ENCODE assay signal across 27 cellular contexts in the genomic region with DNA sequence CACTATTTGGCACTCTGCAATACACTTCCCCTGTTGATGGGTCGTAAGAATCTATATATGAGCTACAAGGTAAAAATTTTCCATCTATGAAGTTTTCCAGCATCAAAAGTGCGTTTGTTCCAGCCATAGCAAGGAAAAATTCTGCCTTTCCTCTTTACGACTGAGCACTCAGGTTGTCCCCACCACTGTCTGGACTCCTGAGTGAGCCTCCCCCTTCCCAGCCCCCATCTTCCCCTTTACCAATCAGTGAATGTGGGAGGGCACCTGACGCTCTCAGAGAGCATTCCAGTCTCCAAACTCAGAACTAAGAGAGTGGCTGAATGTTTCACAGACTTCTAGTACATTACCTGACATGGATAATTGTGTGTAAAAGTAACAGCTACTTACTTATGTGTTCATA. TPM values are rescaled to one million over a fixed set of nuclear protein-coding genes. Genes with fewer than 3 reads are reported as not detected.
DNase-seq lines count a peak whose midpoint lies in the region; ATAC-seq, FAIRE-seq and TF ChIP-seq lines count a peak whose summit lies in the region.
"Had no signal": no experiment of that assay in that cellular context is flagged by ENCODE, and none has a peak within 500 bp of the region (broad histone marks: within the 10 kb centered on the region; RNA-seq: fewer than 3 reads in every experiment).

A gene with protein sequence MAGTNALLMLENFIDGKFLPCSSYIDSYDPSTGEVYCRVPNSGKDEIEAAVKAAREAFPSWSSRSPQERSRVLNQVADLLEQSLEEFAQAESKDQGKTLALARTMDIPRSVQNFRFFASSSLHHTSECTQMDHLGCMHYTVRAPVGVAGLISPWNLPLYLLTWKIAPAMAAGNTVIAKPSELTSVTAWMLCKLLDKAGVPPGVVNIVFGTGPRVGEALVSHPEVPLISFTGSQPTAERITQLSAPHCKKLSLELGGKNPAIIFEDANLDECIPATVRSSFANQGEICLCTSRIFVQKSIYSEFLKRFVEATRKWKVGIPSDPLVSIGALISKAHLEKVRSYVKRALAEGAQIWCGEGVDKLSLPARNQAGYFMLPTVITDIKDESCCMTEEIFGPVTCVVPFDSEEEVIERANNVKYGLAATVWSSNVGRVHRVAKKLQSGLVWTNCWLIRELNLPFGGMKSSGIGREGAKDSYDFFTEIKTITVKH (minus strand): TSS at position 175 of the 400 bp plus-strand sequence. CDS start 48 bp downstream, at position 127.

- BruUV-seq in K562 (replicated peaks; lab: Mats Ljungman, UMichigan) = no TSS peak

- TF ChIP-seq CTCF in K562 (IDR thresholded peaks at IDR 0.05 in 2 of 3, conservative IDR thresholded peaks at IDR 0.05 in 1 of 3; ENCODE audit: insufficient read depth in 2 of 3, low read depth in 1 of 3, low read length in 3 of 3) = no peak
- TF ChIP-seq CTCF in liver (IDR thresholded peaks at IDR 0.05; ENCODE audit: low read depth, low read length, missing input control) = no peak
- no peak for TF ChIP-seq CTCF in parathyroid adenoma (IDR thresholded peaks at IDR 0.05)
- TF ChIP-seq CTCF in lower leg skin (IDR thresholded peaks at IDR 0.05) = no peak

- H4K20me1 ChIP-seq in K562 (replicated peaks; ENCODE audit: control insufficient read depth, insufficient read depth, low read length) = no peaks in the 10 kb centered on the region

- H3K36me3 ChIP-seq in K562 (ENCODE audit: control insufficient read depth, insufficient read depth, low read length) (no peaks in the 10 kb centered on the region), liver (ENCODE audit: control insufficient read depth in 4 of 4, insufficient read depth in 3 of 4, low read depth in 1 of 4, low read length in 3 of 4) (no peaks in the 10 kb centered on the region), parathyroid adenoma (ENCODE audit: control insufficient read depth, insufficient read depth, low read length) (no peaks in the 10 kb centered on the region)
- H3K36me3 ChIP-seq: HAP-1 had no signal

- no peak for FAIRE-seq in K562 (lab: Jason Lieb, UNC)
- no peak for FAIRE-seq in GM19239 (lab: Jason Lieb, UNC)
- FAIRE-seq: A549, GM18507 had no signal

- H3K27me3 ChIP-seq in K562 (ENCODE audit: control insufficient read depth in 2 of 2, insufficient read depth in 2 of 2, low read length in 2 of 2) = no peaks in the 10 kb centered on the region
- no peaks in the 10 kb centered on the region for H3K27me3 ChIP-seq in liver (ENCODE audit: control insufficient read depth in 4 of 4, insufficient read depth in 4 of 4, low read length in 3 of 4)
- no peaks in the 10 kb centered on the region for H3K27me3 ChIP-seq in parathyroid adenoma (ENCODE audit: control insufficient read depth, insufficient read depth, low read length)

- DNase-seq in K562 (ENCODE audit: extremely low read depth in 1 of 4, low spot score in 3 of 4) = no peak
- DNase-seq in islet precursor cell = peak; percentile 75
- no peak for DNase-seq in NCI-H526 (lab: John Stamatoyannopoulos, UW)
- no peak for DNase-seq in GM19239 (ENCODE audit: insufficient read length, low spot score)
- no peak for DNase-seq in lower leg skin (ENCODE audit: low spot score in 2 of 2)
- DNase-seq: C1 segment of cervical spinal cord; CD4-positive, alpha-beta memory T cell; COR-L47; DMS53; Karpas-422; NCI-H1092 treated with DMSO at 0.1 percent for 48 hours; NCI-H1436; NCI-H187 treated with DMSO at 0.1 percent for 48 hours; NCI-H2107; NCI-H446; NCI-H524 treated with DMSO at 0.1 percent for 48 hours; NK-92 treated with Interleukin-12 subunit alpha and Interleukin-12 subunit beta, amount 100 ng/mL, for 24 hours; PC-3 had no signal

- H2AFZ ChIP-seq in K562 (ENCODE audit: low read depth, low read length) = peak within 1 kb of the TSS; percentile 0; the same call in 1 of the 2 replicates
- H2AFZ ChIP-seq in parathyroid adenoma = peak within 1 kb of the TSS; percentile 20

- H3K9me3 ChIP-seq in K562 (replicated peaks; ENCODE audit: control insufficient read depth, insufficient read depth, low read depth, low read length) = no peaks in the 10 kb centered on the region
- H3K9me3 ChIP-seq in liver (ENCODE audit: control insufficient read depth in 4 of 4, low read length in 3 of 4) = no peaks in the 10 kb centered on the region
- no peaks in the 10 kb centered on the region for H3K9me3 ChIP-seq in parathyroid adenoma (ENCODE audit: control insufficient read depth, low read length)
- H3K9me3 ChIP-seq: HAP-1 had no signal

- ATAC-seq in K562 = peak; percentile 22; the same call in 1 of the 3 replicates
- ATAC-seq: PC-3, Right ventricle myocardium inferior had no signal

- H3K9me1 ChIP-seq in K562 (ENCODE audit: control insufficient read depth, insufficient read depth, low read length) = no peaks in the 10 kb centered on the region

- TF ChIP-seq EP300 in K562 (IDR thresholded peaks at IDR 0.05; ENCODE audit: low read length) = no peak

- TF ChIP-seq RAD21 in K562 (CRISPR knock-in tag; conservative IDR thresholded peaks at IDR 0.05 in 1 of 2, IDR thresholded peaks at IDR 0.05 in 1 of 2) (no peak), liver (IDR thresholded peaks at IDR 0.05) (peak in 1 of 2 donors; percentile 18)

- H3K4me3 ChIP-seq in K562 (no peak within 1 kb of the TSS), liver (ENCODE audit: low read depth in 1 of 3, low read length in 3 of 3) (peak within 1 kb of the TSS; percentile 76 to 94 (median 79)), parathyroid adenoma (ENCODE audit: low read depth, low read length) (no peak within 1 kb of the TSS), lower leg skin (ENCODE audit: low read depth, poor library complexity, severe bottlenecking) (no peak within 1 kb of the TSS)
- H3K4me3 ChIP-seq: A549, HAP-1 had no signal

- in situ Hi-C loops in K562 (cut with MboI) = no loop called here

- H3K27ac ChIP-seq in K562 (ENCODE audit: extremely low read depth, low read depth, low read length) (no peak within 1 kb of the TSS), liver (ENCODE audit: low read depth in 1 of 2, low read length in 2 of 2) (peak within 1 kb of the TSS; percentile 82 to 87), parathyroid adenoma (no peak within 1 kb of the TSS)
- H3K27ac ChIP-seq: A549, HL-60 had no signal

- H3K9ac ChIP-seq in K562 (ENCODE audit: insufficient read depth in 1 of 2, low read depth in 2 of 2, low read length in 2 of 2) (no peak within 1 kb of the TSS), liver (ENCODE audit: low read depth in 1 of 2, low read length in 2 of 2) (peak within 1 kb of the TSS; percentile 86 to 94), parathyroid adenoma (no peak within 1 kb of the TSS)

- H3K4me2 ChIP-seq in K562 (ENCODE audit: insufficient read depth, low read length) = no peak within 1 kb of the TSS
- H3K4me2 ChIP-seq in parathyroid adenoma (ENCODE audit: low read length) = no peak within 1 kb of the TSS

- H3K4me1 ChIP-seq in K562 (replicated peaks in 1 of 2; ENCODE audit: control insufficient read depth in 2 of 2, insufficient read depth in 2 of 2, low read length in 2 of 2) (no peaks in the 10 kb centered on the region; a peak in 1 of 5 replicates), liver (ENCODE audit: control insufficient read depth in 4 of 4, insufficient read depth in 4 of 4, low read length in 3 of 4) (peaks cover 7 to 48% (median 30%) of the 10 kb centered on the region in 4 donors), parathyroid adenoma (peaks cover 3% of the 10 kb centered on the region)
- H3K4me1 ChIP-seq: A549, HAP-1 had no signal

- WGBS in K562 (ENCODE audit: insufficient coverage, low coverage, missing lambda C conversion rate) = 10% methylated on average over 4 of the region's 4 CpGs
- WGBS in liver = 30% methylated on average over 4 of the region's 4 CpGs
- WGBS in lower leg skin, 2 donors = 85 to 87% methylated on average over 4 of the region's 4 CpGs

- no peaks in the 10 kb centered on the region for H3K79me2 ChIP-seq in K562 (ENCODE audit: control insufficient read depth, insufficient read depth, low read length)
- H3K79me2 ChIP-seq in parathyroid adenoma = no peaks in the 10 kb centered on the region

- CTCF ChIA-PET in K562 (lab: Yijun Ruan, JAX; ENCODE audit: low intra/inter-chr PET ratio) = no interaction called here

- POLR2A ChIA-PET in K562 (lab: Yijun Ruan, JAX) = interaction anchor here (0.8 kb wide), 1 partner anchor 18 kb away, joined by 3 read pairs; no protein-coding TSS in a partner anchor

- TF ChIP-seq POLR2A in K562 (conservative IDR thresholded peaks at IDR 0.05) = no peak
- TF ChIP-seq POLR2A in lower leg skin (IDR thresholded peaks at IDR 0.05) = no peak

- intact Hi-C loops in K562 (cut with micrococcal nuclease) (loop anchor here (10.0 kb wide), 2 partner anchors 295 to 1025 kb away; no protein-coding TSS in a partner anchor), lower leg skin (cut with DNase I; ENCODE audit: low total_unique reads) (loop anchor here (10.0 kb wide), 1 partner anchor 795 kb away; no protein-coding TSS in a partner anchor)

TF ChIP-seq in K562, 482 proteins besides CTCF, POLR2A, EP300 and RAD21 (continues in another document):
- TF ChIP-seq NFIX (CRISPR knock-in tag; IDR thresholded peaks at IDR 0.05; ENCODE audit: low read depth) (no peak), JUNB (CRISPR knock-in tag; conservative IDR thresholded peaks at IDR 0.05) (no peak)

TF ChIP-seq in liver, 16 proteins besides CTCF, POLR2A, EP300 and RAD21 (continues in another document):
- TF ChIP-seq HNF4A (conservative IDR thresholded peaks at IDR 0.05) = peak; percentile 56
- TF ChIP-seq JUND (IDR thresholded peaks at IDR 0.05) = peak in 1 of 2 donors; percentile 6

RNA-seq across cellular contexts. Expression of the gene that starts here (rescaled TPM):
- total RNA-seq in K562 (2011; cell fraction: chromatin; rRNA removed; ENCODE audit: low replicate concordance) = 0.55 and 0.74 TPM in 2 replicates
- not detected in 2 replicates for total RNA-seq in K562 (2011; cell fraction: nucleolus; rRNA removed)
- 0.76 TPM in 1 of 2 replicates, not detected in the other for total RNA-seq in K562 (2011; cell fraction: nucleoplasm; rRNA removed)
- total RNA-seq in K562 (2014; rRNA removed) (0.04 and 0.05 TPM in 2 replicates), K562 (2014; rRNA removed; fragmentation: Illumina TruSeq; extraction: Trizol) (0.04 TPM in 1 of 2 replicates, not detected in the other), K562 (2015; rRNA removed; fragmentation: Illumina TruSeq; extraction: Trizol) (0.18 and 0.19 TPM in 2 replicates), K562 (2021) (0.16 and 0.18 TPM in 2 replicates), liver (100 to 1,000 TPM in 1 of 2 donors, 10 to 100 TPM in 1; 73.0 to 255 TPM), lower leg skin (1 to 10 TPM in 1 of 4 donors, under 1 TPM in 2, not detected in 1; 0.81 to 1.9 (median 0.88) TPM)
- polyA plus RNA-seq in K562 (2011; rRNA removed) (0.03 and 0.08 TPM in 2 replicates), K562 (2014; fragmentation: Illumina TruSeq; extraction: Trizol) (0.08 TPM in 1 of 2 replicates, not detected in the other), K562 (2014; fragmentation: Nextera tagmentation; extraction: Ambion mirVana) (under 1 TPM in 1 of 2 experiments, not detected in 1; 0.03 TPM), K562 (2014; rRNA removed) (0.03 TPM in 2 replicates), liver (100 to 1,000 TPM in 1 of 2 donors, 10 to 100 TPM in 1; 99.4 to 115 TPM)
- polyA plus RNA-seq in K562 (2011; cell fraction: cytosol; rRNA removed) = 0.01 and 0.06 TPM in 2 replicates
- polyA plus RNA-seq in K562 (2011; cell fraction: nucleus; rRNA removed) = 0.21 TPM in 1 of 2 replicates, not detected in the other
- polyA plus RNA-seq in K562 (2012) = 0.04 and 0.05 TPM in 2 replicates
- 0.15 TPM in 1 of 2 replicates, not detected in the other for polyA minus RNA-seq in K562 (2011; rRNA and poly(A)+ RNA removed)
- not detected in 2 replicates for polyA minus RNA-seq in K562 (2011; cell fraction: cytosol; rRNA and poly(A)+ RNA removed)
- 0.78 TPM in 1 of 2 replicates, not detected in the other for polyA minus RNA-seq in K562 (2011; cell fraction: nucleus; rRNA and poly(A)+ RNA removed)
- total RNA-seq: Daoy, Right ventricle myocardium inferior, SK-MEL-5 had no signal
- polyA plus RNA-seq: CD4-positive, alpha-beta memory T cell had no signal

Comparison
In these comparisons a context has a peak if more than half of its experiments do, and no peak if none do; other contexts are left out.
1. RNA of the gene that starts here (total RNA-seq): 73.0 to 255 TPM in liver; 0.81 to 1.9 TPM in lower leg skin and 0.04 to 0.76 TPM in K562; every median in the first group is over 10 times any median in the second.
2. RNA of the gene that starts here (polyA plus RNA-seq): 99.4 to 115 TPM in liver; 0.01 to 0.21 TPM in K562; every median in the first group is over 10 times any median in the second.
3. Peak in ATAC-seq in K562; RNA of the gene not detected or under 1 TPM.
4. H3K27ac ChIP-seq: peak in liver (2 of 2); none in K562 (single experiment) and parathyroid adenoma (single experiment).
5. H3K4me3 ChIP-seq: peak in liver (3 of 3); none in K562 (single experiment), parathyroid adenoma (single experiment) and lower leg skin (single experiment).
6. H3K9ac ChIP-seq: peak in liver (2 of 2); none in K562 (0 of 2) and parathyroid adenoma (single experiment).